ENCODE assay signal across 23 cellular contexts in the genomic region with DNA sequence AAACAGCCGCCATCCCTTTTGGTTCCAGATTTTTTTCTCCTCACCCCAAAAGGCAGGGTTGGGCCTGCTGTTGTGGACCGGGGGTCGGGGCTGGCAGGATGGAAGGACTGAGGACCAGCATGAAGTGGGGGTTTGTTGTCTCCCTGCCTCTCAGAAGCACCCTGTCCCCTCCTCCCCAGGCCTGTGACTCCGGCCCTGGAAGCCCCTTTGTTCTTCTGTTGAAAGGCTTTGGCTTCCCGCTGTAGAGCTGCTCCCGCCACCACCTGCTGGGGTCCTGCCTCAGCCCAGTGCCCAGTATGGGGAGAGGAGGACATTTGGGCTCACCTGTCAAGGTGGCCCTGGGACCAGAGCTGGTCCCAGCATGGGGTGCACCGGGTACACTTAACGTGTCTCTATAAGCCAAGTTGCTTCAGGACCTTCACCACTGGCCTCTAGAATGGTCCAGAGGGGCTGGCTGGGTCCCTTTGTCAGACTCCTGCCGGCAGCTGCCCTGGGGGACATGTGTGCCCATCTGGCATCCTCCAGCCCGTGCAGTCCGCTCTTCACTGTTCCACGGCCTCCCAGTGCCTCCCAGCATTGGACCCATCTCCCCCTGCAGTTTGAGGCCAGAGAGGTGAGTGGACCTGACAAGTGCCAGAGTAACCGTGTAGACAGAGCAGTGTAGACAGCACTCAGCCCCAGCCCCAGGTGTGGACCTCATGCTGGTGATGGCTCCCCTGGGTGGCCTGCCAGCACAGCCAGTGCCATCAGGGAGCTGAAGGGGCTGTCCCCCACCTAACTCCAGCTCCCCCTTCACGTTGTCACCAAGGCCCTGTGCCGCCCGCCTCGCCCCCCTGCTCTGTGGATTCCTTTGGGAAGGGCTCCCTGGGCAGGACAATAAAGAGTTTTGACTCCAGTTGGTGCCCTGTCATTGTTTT. TPM values are rescaled to one million over a fixed set of nuclear protein-coding genes. Genes with fewer than 3 reads are reported as not detected.
DNase-seq lines count a peak whose midpoint lies in the region; ATAC-seq, FAIRE-seq and TF ChIP-seq lines count a peak whose summit lies in the region.
"Had no signal": no experiment of that assay in that cellular context is flagged by ENCODE, and none has a peak within 500 bp of the region (broad histone marks: within the 10 kb centered on the region; RNA-seq: fewer than 3 reads in every experiment).

No MANE protein-coding gene starts in this region.

- H3K9me3 ChIP-seq in K562 (replicated peaks; ENCODE audit: control insufficient read depth, insufficient read depth, low read depth, low read length): no peaks in the 10 kb centered on the region
- H3K9me3 ChIP-seq: HAP-1, SJCRH30 had no signal

- peaks cover 43% of the 10 kb centered on the region for H3K4me1 Mint-ChIP-seq in activated naive CD4-positive, alpha-beta T cell treated with anti-CD3 and anti-CD28 coated beads, Interleukin-2, amount 10 ng/mL, durations not matched to agents 7 days and 5 days
- peaks cover 23% of the 10 kb centered on the region for H3K4me1 Mint-ChIP-seq in nephron progenitor cell
- H3K4me1 Mint-ChIP-seq in CD14-positive monocyte: peaks cover 18% of the 10 kb centered on the region

- no peak overlapping the region for H3K4me3 ChIP-seq in K562
- H3K4me3 ChIP-seq: HAP-1, SJCRH30 had no signal

- intact Hi-C loops in K562 (cut with micrococcal nuclease) (no loop called here), CD14-positive monocyte (cut with micrococcal nuclease) (no loop called here)

- no peak overlapping the region for H3K27ac ChIP-seq in K562 (ENCODE audit: extremely low read depth, low read depth, low read length)
- H3K27ac ChIP-seq: C4-2B, SJCRH30 had no signal

- peaks cover 61% of the 10 kb centered on the region; the same call in 2 of the 3 replicates for H3K36me3 ChIP-seq in K562 (ENCODE audit: control insufficient read depth, insufficient read depth, low read length)

- H3K27me3 ChIP-seq in K562 (ENCODE audit: control insufficient read depth in 2 of 2, insufficient read depth in 2 of 2, low read length in 2 of 2): no peaks in the 10 kb centered on the region
- H3K27me3 ChIP-seq: SJCRH30 had no signal

- no peaks in the 10 kb centered on the region for H3K9me1 ChIP-seq in K562 (ENCODE audit: control insufficient read depth, insufficient read depth, low read length)

- no peaks in the 10 kb centered on the region for H3K9me3 Mint-ChIP-seq in activated naive CD4-positive, alpha-beta T cell treated with anti-CD3 and anti-CD28 coated beads, Interleukin-2, amount 50 U/mL, for 72 hours
- no peaks in the 10 kb centered on the region for H3K9me3 Mint-ChIP-seq in activated naive CD4-positive, alpha-beta T cell treated with anti-CD3 and anti-CD28 coated beads, Interleukin-2, amount 10 ng/mL, durations not matched to agents 7 days and 5 days
- H3K9me3 Mint-ChIP-seq in nephron progenitor cell: no peaks in the 10 kb centered on the region
- peaks cover 0 to 2% (median 0%) of the 10 kb centered on the region in 7 donors for H3K9me3 Mint-ChIP-seq in CD14-positive monocyte

- H3K79me2 ChIP-seq in K562 (ENCODE audit: control insufficient read depth, insufficient read depth, low read length): 0 out of 3 replicates have a peak, but pooled peaks cover 1% of the 10 kb centered on the region

- no peak for ATAC-seq in activated naive CD4-positive, alpha-beta T cell treated with anti-CD3 and anti-CD28 coated beads, Interleukin-2, amount 50 U/mL, for 72 hours
- no peak for ATAC-seq in K562
- ATAC-seq: Panc1 had no signal

- POLR2A ChIA-PET in K562 (lab: Yijun Ruan, JAX): interaction anchor here (0.6 to 4.2 kb wide), 6 partner anchors 8 to 606 kb away, joined by 3 to 23 read pairs (median 4); no protein-coding TSS in a partner anchor

- TF ChIP-seq CTCF in K562 (IDR thresholded peaks at IDR 0.05 in 2 of 3, conservative IDR thresholded peaks at IDR 0.05 in 1 of 3; ENCODE audit: insufficient read depth in 2 of 3, low read depth in 1 of 3, low read length in 3 of 3): no peak
- no peak for TF ChIP-seq CTCF in nephron progenitor cell (IDR thresholded peaks at IDR 0.05)
- TF ChIP-seq CTCF in CD14-positive monocyte (IDR thresholded peaks at IDR 0.05): no peak

- CTCF ChIA-PET in activated naive CD4-positive, alpha-beta T cell treated with anti-CD3 and anti-CD28 coated beads, Interleukin-2, amount 10 ng/mL, durations not matched to agents 7 days and 5 days (lab: Charles Lee): interaction anchor here (0.9 to 1.4 kb wide), 3 partner anchors 52 to 60 kb away, joined by 4 read pairs; no protein-coding TSS in a partner anchor
- CTCF ChIA-PET in K562 (lab: Yijun Ruan, JAX; ENCODE audit: low intra/inter-chr PET ratio): no interaction called here

- no peaks in the 10 kb centered on the region for H3K27me3 Mint-ChIP-seq in activated naive CD4-positive, alpha-beta T cell treated with anti-CD3 and anti-CD28 coated beads, Interleukin-2, amount 10 ng/mL, durations not matched to agents 7 days and 5 days
- peaks cover 3% of the 10 kb centered on the region for H3K27me3 Mint-ChIP-seq in nephron progenitor cell (ENCODE audit: low read depth, poor library complexity)
- H3K27me3 Mint-ChIP-seq in CD14-positive monocyte (ENCODE audit: low read depth in 3 of 3): peaks cover 1 to 2% (median 2%) of the 10 kb centered on the region in 3 donors

- H2AFZ ChIP-seq in K562 (ENCODE audit: low read depth, low read length): no peak overlapping the region

- in situ Hi-C loops in K562 (cut with MboI): no loop called here

- TF ChIP-seq EP300 in K562 (IDR thresholded peaks at IDR 0.05; ENCODE audit: low read length): no peak

- peaks cover 0 to 5% of the 10 kb centered on the region in 2 donors for H3K36me3 Mint-ChIP-seq in activated naive CD4-positive, alpha-beta T cell treated with anti-CD3 and anti-CD28 coated beads, Interleukin-2, amount 50 U/mL, for 72 hours
- peaks cover 40% of the 10 kb centered on the region for H3K36me3 Mint-ChIP-seq in activated naive CD4-positive, alpha-beta T cell treated with anti-CD3 and anti-CD28 coated beads, Interleukin-2, amount 10 ng/mL, durations not matched to agents 7 days and 5 days
- peaks cover 29% of the 10 kb centered on the region for H3K36me3 Mint-ChIP-seq in nephron progenitor cell (ENCODE audit: low read depth)
- peaks cover 57 to 69% of the 10 kb centered on the region in 2 donors for H3K36me3 Mint-ChIP-seq in CD14-positive monocyte

- TF ChIP-seq RAD21 in K562 (CRISPR knock-in tag; conservative IDR thresholded peaks at IDR 0.05 in 1 of 2, IDR thresholded peaks at IDR 0.05 in 1 of 2): no peak

- no peak for TF ChIP-seq POLR2A in K562 (conservative IDR thresholded peaks at IDR 0.05)

- no peak for FAIRE-seq in K562 (lab: Jason Lieb, UNC)
- FAIRE-seq: G401.6 had no signal

- H3K4me2 ChIP-seq in K562 (ENCODE audit: insufficient read depth, low read length): no peak overlapping the region

- peak overlapping the region; percentile 36 to 52 for H3K27ac Mint-ChIP-seq in activated naive CD4-positive, alpha-beta T cell treated with anti-CD3 and anti-CD28 coated beads, Interleukin-2, amount 50 U/mL, for 72 hours
- no peak overlapping the region for H3K27ac Mint-ChIP-seq in activated naive CD4-positive, alpha-beta T cell treated with anti-CD3 and anti-CD28 coated beads, Interleukin-2, amount 10 ng/mL, durations not matched to agents 7 days and 5 days
- peak overlapping the region; percentile 69 for H3K27ac Mint-ChIP-seq in nephron progenitor cell
- H3K27ac Mint-ChIP-seq in CD14-positive monocyte: peak overlapping the region in 2 of 7 donors; percentile 15 to 32

- DNase-seq in activated naive CD4-positive, alpha-beta T cell treated with anti-CD3 and anti-CD28 coated beads, Interleukin-2, amount 50 U/mL, for 72 hours (ENCODE audit: low spot score in 2 of 2): no peak
- no peak for DNase-seq in activated naive CD4-positive, alpha-beta T cell treated with anti-CD3 and anti-CD28 coated beads, Interleukin-2, amount 10 ng/mL, durations not matched to agents 7 days and 5 days
- DNase-seq in AG20443 (ENCODE audit: low spot score) (peak; percentile 6), K562 (ENCODE audit: extremely low read depth in 1 of 4, low spot score in 3 of 4) (no peak), nephron progenitor cell (no peak), LoVo (ENCODE audit: low spot score) (no peak), CD14-positive monocyte (ENCODE audit: low spot score) (no peak), amniotic stem cell (lab: John Stamatoyannopoulos, UW) (no peak)
- DNase-seq: 8988T, KBM-7, NCI-H1105, NCI-H146, NCI-H2029, NCI-H2227 treated with DMSO at 0.1 percent for 48 hours, NCI-H510A, NCI-H748 treated with DMSO at 0.1 percent for 48 hours, SJCRH30 had no signal

- H4K20me1 ChIP-seq in K562 (replicated peaks; ENCODE audit: control insufficient read depth, insufficient read depth, low read length): peaks cover 7% of the 10 kb centered on the region; the same call in 1 of the 2 replicates

- 94% methylated on average over 13 of the region's 17 CpGs for WGBS in K562 (ENCODE audit: insufficient coverage, low coverage, missing lambda C conversion rate)

- BruUV-seq in K562 (replicated peaks; lab: Mats Ljungman, UMichigan): no TSS peak

- H3K4me1 ChIP-seq in K562 (replicated peaks in 1 of 2; ENCODE audit: control insufficient read depth in 2 of 2, insufficient read depth in 2 of 2, low read length in 2 of 2): peaks cover 0 to 14% of the 10 kb centered on the region in 2 experiments; a peak in 2 of 5 replicates
- H3K4me1 ChIP-seq: HAP-1 had no signal

- peak overlapping the region in 1 of 2 experiments; percentile 38; a peak in 1 of 4 replicates for H3K9ac ChIP-seq in K562 (ENCODE audit: insufficient read depth in 1 of 2, low read depth in 2 of 2, low read length in 2 of 2)

- no peak overlapping the region for H3K4me3 Mint-ChIP-seq in activated naive CD4-positive, alpha-beta T cell treated with anti-CD3 and anti-CD28 coated beads, Interleukin-2, amount 10 ng/mL, durations not matched to agents 7 days and 5 days
- H3K4me3 Mint-ChIP-seq in nephron progenitor cell (no peak overlapping the region), CD14-positive monocyte (no peak overlapping the region)

RNA-seq across cellular contexts. Expression of gene SYTL1, which starts 6.1 kb away (rescaled TPM):
- 10 to 100 TPM; 15.6 to 35.1 TPM for total RNA-seq in activated naive CD4-positive, alpha-beta T cell treated with anti-CD3 and anti-CD28 coated beads, Interleukin-2, amount 50 U/mL, for 72 hours
- 18.4 and 69.1 TPM in 2 replicates for total RNA-seq in K562 (2011; cell fraction: chromatin; rRNA removed; ENCODE audit: low replicate concordance)
- 29.5 and 45.5 TPM in 2 replicates for total RNA-seq in K562 (2011; cell fraction: nucleolus; rRNA removed)
- total RNA-seq in K562 (2011; cell fraction: nucleoplasm; rRNA removed): 21.0 and 26.5 TPM in 2 replicates
- total RNA-seq in K562 (2014; rRNA removed) (3.9 and 4.7 TPM in 2 replicates), K562 (2014; rRNA removed; fragmentation: Illumina TruSeq; extraction: Trizol) (0.55 and 0.57 TPM in 2 replicates), K562 (2015; rRNA removed; fragmentation: Illumina TruSeq; extraction: Trizol) (1.7 and 2.2 TPM in 2 replicates), K562 (2021) (6.0 and 9.3 TPM in 2 replicates)
- polyA plus RNA-seq in K562 (2011; rRNA removed) (3.8 and 12.3 TPM in 2 replicates), K562 (2014; fragmentation: Illumina TruSeq; extraction: Trizol) (0.91 and 1.9 TPM in 2 replicates), K562 (2014; fragmentation: Nextera tagmentation; extraction: Ambion mirVana) (under 1 TPM; 0.04 to 0.27 TPM), K562 (2014; rRNA removed) (5.9 and 8.6 TPM in 2 replicates), CD14-positive monocyte (10 to 100 TPM; 26.9 to 44.6 TPM)
- polyA plus RNA-seq in K562 (2011; cell fraction: cytosol; rRNA removed): 8.4 and 14.7 TPM in 2 replicates
- 114 and 120 TPM in 2 replicates for polyA plus RNA-seq in K562 (2011; cell fraction: nucleus; rRNA removed)
- polyA plus RNA-seq in K562 (2012): 7.0 and 32.0 TPM in 2 replicates
- 3.0 and 6.4 TPM in 2 replicates for polyA minus RNA-seq in K562 (2011; rRNA and poly(A)+ RNA removed)
- 4.6 and 14.3 TPM in 2 replicates for polyA minus RNA-seq in K562 (2011; cell fraction: cytosol; rRNA and poly(A)+ RNA removed)
- polyA minus RNA-seq in K562 (2011; cell fraction: nucleus; rRNA and poly(A)+ RNA removed): 14.7 and 18.1 TPM in 2 replicates

RNA-seq across cellular contexts. Expression of gene TMEM222, which starts 13.8 kb away (rescaled TPM):
- 10 to 100 TPM; 26.9 to 29.8 TPM for total RNA-seq in activated naive CD4-positive, alpha-beta T cell treated with anti-CD3 and anti-CD28 coated beads, Interleukin-2, amount 50 U/mL, for 72 hours
- total RNA-seq in K562 (2011; cell fraction: chromatin; rRNA removed; ENCODE audit: low replicate concordance): 41.9 and 115 TPM in 2 replicates
- total RNA-seq in K562 (2011; cell fraction: nucleolus; rRNA removed): 97.1 and 98.7 TPM in 2 replicates
- 77.9 and 90.1 TPM in 2 replicates for total RNA-seq in K562 (2011; cell fraction: nucleoplasm; rRNA removed)
- total RNA-seq in K562 (2014; rRNA removed) (36.0 and 43.6 TPM in 2 replicates), K562 (2014; rRNA removed; fragmentation: Illumina TruSeq; extraction: Trizol) (10.6 and 15.9 TPM in 2 replicates), K562 (2015; rRNA removed; fragmentation: Illumina TruSeq; extraction: Trizol) (32.4 and 32.8 TPM in 2 replicates), K562 (2021) (42.5 and 46.9 TPM in 2 replicates)
- polyA plus RNA-seq in K562 (2011; rRNA removed) (32.2 and 51.8 TPM in 2 replicates), K562 (2014; fragmentation: Illumina TruSeq; extraction: Trizol) (48.0 and 57.0 TPM in 2 replicates), K562 (2014; fragmentation: Nextera tagmentation; extraction: Ambion mirVana) (10 to 100 TPM in 1 of 2 experiments, 1 to 10 TPM in 1; 6.9 to 14.4 TPM), K562 (2014; rRNA removed) (42.4 and 43.5 TPM in 2 replicates), CD14-positive monocyte (10 to 100 TPM; 23.2 to 24.6 TPM)
- 53.0 and 80.5 TPM in 2 replicates for polyA plus RNA-seq in K562 (2011; cell fraction: cytosol; rRNA removed)
- polyA plus RNA-seq in K562 (2011; cell fraction: nucleus; rRNA removed): 111 and 157 TPM in 2 replicates
- polyA plus RNA-seq in K562 (2012): 43.9 and 66.2 TPM in 2 replicates
- 21.8 and 30.9 TPM in 2 replicates for polyA minus RNA-seq in K562 (2011; rRNA and poly(A)+ RNA removed)
- polyA minus RNA-seq in K562 (2011; cell fraction: cytosol; rRNA and poly(A)+ RNA removed): 26.1 and 32.0 TPM in 2 replicates
- 24.6 and 35.5 TPM in 2 replicates for polyA minus RNA-seq in K562 (2011; cell fraction: nucleus; rRNA and poly(A)+ RNA removed)

RNA-seq across cellular contexts. Expression of gene MAP3K6, which starts 31.0 kb away (rescaled TPM):
- 10 to 100 TPM in 1 of 2 donors, 1 to 10 TPM in 1; 5.5 to 14.7 TPM for total RNA-seq in activated naive CD4-positive, alpha-beta T cell treated with anti-CD3 and anti-CD28 coated beads, Interleukin-2, amount 50 U/mL, for 72 hours
- total RNA-seq in K562 (2011; cell fraction: chromatin; rRNA removed; ENCODE audit: low replicate concordance): 22.7 and 88.4 TPM in 2 replicates
- 52.5 and 55.4 TPM in 2 replicates for total RNA-seq in K562 (2011; cell fraction: nucleolus; rRNA removed)
- total RNA-seq in K562 (2011; cell fraction: nucleoplasm; rRNA removed): 27.7 and 28.5 TPM in 2 replicates
- total RNA-seq in K562 (2014; rRNA removed) (10.1 and 14.7 TPM in 2 replicates), K562 (2014; rRNA removed; fragmentation: Illumina TruSeq; extraction: Trizol) (5.0 and 6.2 TPM in 2 replicates), K562 (2015; rRNA removed; fragmentation: Illumina TruSeq; extraction: Trizol) (7.6 and 9.5 TPM in 2 replicates), K562 (2021) (18.1 and 21.9 TPM in 2 replicates)
- polyA plus RNA-seq in K562 (2011; rRNA removed) (4.7 and 13.2 TPM in 2 replicates), K562 (2014; fragmentation: Illumina TruSeq; extraction: Trizol) (7.0 and 9.0 TPM in 2 replicates), K562 (2014; fragmentation: Nextera tagmentation; extraction: Ambion mirVana) (1 to 10 TPM in 1 of 2 experiments, under 1 TPM in 1; 0.99 to 1.5 TPM), K562 (2014; rRNA removed) (8.2 and 12.9 TPM in 2 replicates), CD14-positive monocyte (1 to 10 TPM; 3.2 to 6.7 TPM)
- 5.5 and 6.6 TPM in 2 replicates for polyA plus RNA-seq in K562 (2011; cell fraction: cytosol; rRNA removed)
- 101 and 102 TPM in 2 replicates for polyA plus RNA-seq in K562 (2011; cell fraction: nucleus; rRNA removed)
- polyA plus RNA-seq in K562 (2012): 17.8 and 18.2 TPM in 2 replicates
- polyA minus RNA-seq in K562 (2011; rRNA and poly(A)+ RNA removed): 3.1 and 4.9 TPM in 2 replicates
- 4.8 and 5.1 TPM in 2 replicates for polyA minus RNA-seq in K562 (2011; cell fraction: cytosol; rRNA and poly(A)+ RNA removed)
- polyA minus RNA-seq in K562 (2011; cell fraction: nucleus; rRNA and poly(A)+ RNA removed): 15.2 and 17.2 TPM in 2 replicates

RNA-seq across cellular contexts. Expression of gene FCN3, which starts 38.9 kb away (rescaled TPM):
- not detected for total RNA-seq in activated naive CD4-positive, alpha-beta T cell treated with anti-CD3 and anti-CD28 coated beads, Interleukin-2, amount 50 U/mL, for 72 hours
- not detected in 2 replicates for total RNA-seq in K562 (2011; cell fraction: chromatin; rRNA removed; ENCODE audit: low replicate concordance)
- total RNA-seq in K562 (2011; cell fraction: nucleolus; rRNA removed): not detected in 2 replicates
- total RNA-seq in K562 (2011; cell fraction: nucleoplasm; rRNA removed): not detected in 2 replicates
- total RNA-seq in K562 (2014; rRNA removed) (not detected in 2 replicates), K562 (2014; rRNA removed; fragmentation: Illumina TruSeq; extraction: Trizol) (not detected in 2 replicates), K562 (2015; rRNA removed; fragmentation: Illumina TruSeq; extraction: Trizol) (not detected in 2 replicates), K562 (2021) (0.31 and 0.49 TPM in 2 replicates)
- polyA plus RNA-seq in K562 (2011; rRNA removed) (0.15 TPM in 1 of 2 replicates, not detected in the other), K562 (2014; fragmentation: Illumina TruSeq; extraction: Trizol) (not detected in 2 replicates), K562 (2014; fragmentation: Nextera tagmentation; extraction: Ambion mirVana) (not detected), K562 (2014; rRNA removed) (not detected in 2 replicates), CD14-positive monocyte (not detected)
- polyA plus RNA-seq in K562 (2011; cell fraction: cytosol; rRNA removed): 0.06 TPM in 1 of 2 replicates, not detected in the other
- 0.35 TPM in 1 of 2 replicates, not detected in the other for polyA plus RNA-seq in K562 (2011; cell fraction: nucleus; rRNA removed)
- polyA plus RNA-seq in K562 (2012): 0.21 TPM in 1 of 2 replicates, not detected in the other
- polyA minus RNA-seq in K562 (2011; rRNA and poly(A)+ RNA removed): not detected in 2 replicates
- not detected in 2 replicates for polyA minus RNA-seq in K562 (2011; cell fraction: cytosol; rRNA and poly(A)+ RNA removed)
- polyA minus RNA-seq in K562 (2011; cell fraction: nucleus; rRNA and poly(A)+ RNA removed): not detected in 2 replicates
- total RNA-seq: Daoy, SJCRH30 had no signal
- polyA plus RNA-seq: AG04450 had no signal

RNA-seq across cellular contexts. Expression of gene CD164L2, which starts 47.4 kb away (rescaled TPM):
- not detected for total RNA-seq in activated naive CD4-positive, alpha-beta T cell treated with anti-CD3 and anti-CD28 coated beads, Interleukin-2, amount 50 U/mL, for 72 hours
- 2.6 and 7.4 TPM in 2 replicates for total RNA-seq in K562 (2011; cell fraction: chromatin; rRNA removed; ENCODE audit: low replicate concordance)
- total RNA-seq in K562 (2011; cell fraction: nucleolus; rRNA removed): 5.0 and 5.4 TPM in 2 replicates
- 5.1 and 5.8 TPM in 2 replicates for total RNA-seq in K562 (2011; cell fraction: nucleoplasm; rRNA removed)
- total RNA-seq in K562 (2014; rRNA removed): 0.29 and 0.45 TPM in 2 replicates
- 0.18 TPM in 1 of 2 replicates, not detected in the other for total RNA-seq in K562 (2014; rRNA removed; fragmentation: Illumina TruSeq; extraction: Trizol)
- 0.14 and 0.19 TPM in 2 replicates for total RNA-seq in K562 (2015; rRNA removed; fragmentation: Illumina TruSeq; extraction: Trizol)
- total RNA-seq in K562 (2021): 0.49 and 0.72 TPM in 2 replicates
- polyA plus RNA-seq in K562 (2011; rRNA removed): 0.92 and 2.8 TPM in 2 replicates
- polyA plus RNA-seq in K562 (2011; cell fraction: cytosol; rRNA removed): 0.92 and 1.2 TPM in 2 replicates
- 15.3 and 19.6 TPM in 2 replicates for polyA plus RNA-seq in K562 (2011; cell fraction: nucleus; rRNA removed)
- 1.2 and 1.7 TPM in 2 replicates for polyA plus RNA-seq in K562 (2012)
- polyA plus RNA-seq in K562 (2014; fragmentation: Illumina TruSeq; extraction: Trizol): 0.31 and 0.65 TPM in 2 replicates
- polyA plus RNA-seq in K562 (2014; fragmentation: Nextera tagmentation; extraction: Ambion mirVana): under 1 TPM in 1 of 2 experiments, not detected in 1; 0.08 TPM
- polyA plus RNA-seq in K562 (2014; rRNA removed): 0.63 and 0.91 TPM in 2 replicates
- 0.28 and 0.57 TPM in 2 replicates for polyA minus RNA-seq in K562 (2011; rRNA and poly(A)+ RNA removed)
- not detected in 2 replicates for polyA minus RNA-seq in K562 (2011; cell fraction: cytosol; rRNA and poly(A)+ RNA removed)
- 1.1 and 2.4 TPM in 2 replicates for polyA minus RNA-seq in K562 (2011; cell fraction: nucleus; rRNA and poly(A)+ RNA removed)
- not detected for polyA plus RNA-seq in CD14-positive monocyte
- total RNA-seq: Daoy, SJCRH30 had no signal
- polyA plus RNA-seq: AG04450 had no signal
